ENCODE assay signal across 22 cellular contexts in the genomic region with DNA sequence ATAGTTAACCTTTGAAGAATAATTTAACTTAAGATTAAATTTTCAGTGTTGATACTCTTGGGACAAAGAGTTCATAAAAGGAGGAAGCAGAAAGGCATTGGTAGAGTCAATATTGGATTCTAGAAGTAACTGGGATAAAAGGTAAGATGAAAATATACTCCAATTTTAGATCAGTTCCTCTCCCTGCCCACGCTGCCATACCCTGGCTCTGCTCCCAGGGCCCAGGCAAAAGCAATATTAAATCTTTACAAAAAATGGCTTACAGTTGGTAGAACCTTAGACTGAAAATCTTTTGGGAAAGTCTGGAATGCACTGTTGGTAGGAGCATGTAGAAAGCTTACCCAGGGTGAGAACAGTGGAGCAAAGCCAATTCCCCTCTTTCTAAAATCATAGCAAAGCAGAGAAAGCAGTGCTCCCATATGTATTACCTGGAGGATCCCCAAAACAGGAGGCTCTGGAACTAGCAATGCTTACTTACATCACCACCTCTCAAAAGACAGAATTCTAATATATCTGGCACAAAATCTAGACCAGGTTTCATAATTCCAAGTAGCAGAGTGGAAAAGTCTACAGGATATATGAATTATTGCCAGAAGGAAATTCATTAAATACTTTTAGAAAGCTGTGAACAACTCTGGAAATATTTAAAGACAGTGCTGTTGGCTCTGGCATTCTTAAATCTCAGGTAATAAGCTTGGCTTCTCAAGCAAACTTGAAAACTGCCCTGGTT. TPM values are rescaled to one million over a fixed set of nuclear protein-coding genes. Genes with fewer than 3 reads are reported as not detected.
DNase-seq lines count a peak whose midpoint lies in the region; ATAC-seq and TF ChIP-seq lines count a peak whose summit lies in the region.
"Had no signal": no experiment of that assay in that cellular context is flagged by ENCODE, and none has a peak within 500 bp of the region (broad histone marks: within the 10 kb centered on the region; RNA-seq: fewer than 3 reads in every experiment).

No MANE protein-coding gene starts in this region.

- H2AFZ ChIP-seq in neuronal stem cell (ENCODE audit: low read length), result no peak overlapping the region

- H3K4me3 ChIP-seq in heart right ventricle (no peak overlapping the region), neuronal stem cell (ENCODE audit: low read length in 2 of 2) (no peak overlapping the region)
- H3K4me3 ChIP-seq: psoas muscle, testis had no signal

- no peak overlapping the region for H3K4ac ChIP-seq in neuronal stem cell (ENCODE audit: low read length)

- intact Hi-C loops in heart right ventricle (cut with DNase I) (no loop called here), Right ventricle myocardium superior (cut with DNase I) (no loop called here)

- TF ChIP-seq CTCF in heart right ventricle (IDR thresholded peaks at IDR 0.05), result no peak

- H2AK5ac ChIP-seq in neuronal stem cell (ENCODE audit: low read depth, low read length), result no peak overlapping the region

- H2BK5ac ChIP-seq in neuronal stem cell (ENCODE audit: low read length), result no peak overlapping the region

- H2BK15ac ChIP-seq in neuronal stem cell (ENCODE audit: low read length), result no peak overlapping the region

- peak in 1 of 8 donors; percentile 54 for ATAC-seq in heart right ventricle
- ATAC-seq in Right ventricle myocardium superior (ENCODE audit: poor library complexity), result no peak
- ATAC-seq: activated CD4-positive, alpha-beta T cell treated with anti-CD3 and anti-CD28 coated beads for 36 hours; activated naive CD8-positive, alpha-beta T cell treated with anti-CD3 and anti-CD28 coated beads, Interleukin-2, amount 50 U/mL, for 24 hours; PC-3; psoas muscle had no signal

- H3K14ac ChIP-seq in neuronal stem cell (ENCODE audit: low read length), result no peak overlapping the region

- no peak overlapping the region for H2BK120ac ChIP-seq in neuronal stem cell (ENCODE audit: low read depth, low read length)

- H3K27ac ChIP-seq in heart right ventricle, result peak overlapping the region in 6 of 10 donors; percentile 1 to 58 (median 25)
- H3K27ac ChIP-seq in neuronal stem cell (replicated peaks; ENCODE audit: low read length), result no peak overlapping the region
- H3K27ac ChIP-seq: neutrophil, psoas muscle, testis had no signal

- H3K18ac ChIP-seq in neuronal stem cell (ENCODE audit: low read length), result no peak overlapping the region

- no peaks in the 10 kb centered on the region for H3K79me1 ChIP-seq in neuronal stem cell (ENCODE audit: low read depth, low read length)

- no peak overlapping the region for H2BK12ac ChIP-seq in neuronal stem cell (ENCODE audit: low read length)

- WGBS in heart right ventricle, 2 donors, result 36 to 63% methylated on average over 1 of the region's 1 CpG
- no CpG with 5 or more reads among the region's 1 CpG for WGBS in neuronal stem cell (ENCODE audit: extremely low coverage in 2 of 2, insufficient read length in 2 of 2, insufficient replicate concordance in 1 of 2), 2 donors

- DNase-seq in heart right ventricle (no peak), Right ventricle myocardium superior (no peak), cerebellar cortex (ENCODE audit: low spot score) (peak; percentile 64), inferior parietal cortex (ENCODE audit: extremely low spot score) (peak; percentile 37), superior temporal gyrus (ENCODE audit: extremely low spot score) (peak; percentile 50), neuronal stem cell (ENCODE audit: low spot score) (no peak), globus pallidus (ENCODE audit: low spot score) (no peak), NCI-H146 (lab: John Stamatoyannopoulos, UW) (no peak)
- DNase-seq: activated CD4-positive, alpha-beta T cell treated with anti-CD3 and anti-CD28 coated beads for 36 hours; activated gamma-delta T cell; activated naive CD8-positive, alpha-beta T cell treated with anti-CD3 and anti-CD28 coated beads, Interleukin-2, amount 50 U/mL, for 24 hours; activated T-cell treated with anti-CD3 and anti-CD28 coated beads, Interleukin-2, amount 50 U/mL, for 1 hour; CD8-positive, alpha-beta memory T cell; NCI-H1092; NCI-H187 treated with DMSO at 0.1 percent for 48 hours; NCI-H524 treated with DMSO at 0.1 percent for 48 hours; PC-3; psoas muscle; stimulated activated naive CD4-positive, alpha-beta T cell treated with Interleukin-2 at 50 U/mL for 16 hours; testis had no signal

- H3K9ac ChIP-seq in neuronal stem cell (ENCODE audit: low read depth, low read length, poor library complexity), result no peak overlapping the region

- H3K4me1 ChIP-seq in heart right ventricle (peaks cover 2 to 66% (median 37%) of the 10 kb centered on the region in 9 donors), neuronal stem cell (ENCODE audit: control insufficient read depth in 2 of 2, insufficient read depth in 1 of 2, low read depth in 1 of 2, low read length in 2 of 2) (peaks cover 0 to 4% of the 10 kb centered on the region in 2 donors)
- H3K4me1 ChIP-seq: testis had no signal

- no peak overlapping the region for H4K8ac ChIP-seq in neuronal stem cell (ENCODE audit: low read depth, low read length)

- H4K91ac ChIP-seq in neuronal stem cell (ENCODE audit: low read depth, low read length, poor library complexity), result no peak overlapping the region

- H3K27me3 ChIP-seq in heart right ventricle (no peaks in the 10 kb centered on the region), neuronal stem cell (ENCODE audit: control insufficient read depth in 3 of 3, insufficient read depth in 3 of 3, low read depth in 1 of 3, low read length in 3 of 3) (no peaks in the 10 kb centered on the region)
- H3K27me3 ChIP-seq: neutrophil, testis had no signal

- H3K23ac ChIP-seq in neuronal stem cell (ENCODE audit: low read depth, low read length, poor library complexity), result no peak overlapping the region

- H3K36me3 ChIP-seq in heart right ventricle (peaks cover 0 to 21% (median 0%) of the 10 kb centered on the region in 9 donors), neuronal stem cell (replicated peaks in 1 of 2; ENCODE audit: control insufficient read depth in 2 of 2, insufficient read depth in 2 of 2, low read length in 2 of 2) (peaks cover 10 to 62% of the 10 kb centered on the region in 2 donors)

- H3K4me2 ChIP-seq in neuronal stem cell (ENCODE audit: insufficient read depth, low read length, poor library complexity, severe bottlenecking), result no peak overlapping the region

- peaks cover 0 to 18% (median 0%) of the 10 kb centered on the region in 11 donors for H3K9me3 ChIP-seq in heart right ventricle
- H3K9me3 ChIP-seq in neuronal stem cell (replicated peaks in 1 of 2; ENCODE audit: control insufficient read depth in 2 of 2, insufficient read depth in 1 of 2, low read depth in 1 of 2, low read length in 2 of 2), result peaks cover 13 to 47% of the 10 kb centered on the region in 2 donors
- H3K9me3 ChIP-seq: neutrophil, psoas muscle, testis had no signal

RNA-seq across cellular contexts. Expression of a gene that starts 24.5 kb away (rescaled TPM):
- total RNA-seq in heart right ventricle (10 to 100 TPM; 57.9 to 84.3 (median 78.3) TPM), Right ventricle myocardium superior (62.1 TPM)
- 10 to 100 TPM; 26.0 to 28.0 TPM for polyA plus RNA-seq in heart right ventricle
- polyA plus RNA-seq in neuronal stem cell (2013, experiment 1 of 2), result 28.2 TPM
- polyA plus RNA-seq in neuronal stem cell (2013, experiment 2 of 2), result 29.4 TPM

RNA-seq across cellular contexts. Expression of a gene that starts 24.9 kb away (rescaled TPM):
- total RNA-seq in heart right ventricle (10 to 100 TPM; 20.3 to 51.7 (median 34.5) TPM), Right ventricle myocardium superior (20.3 TPM)
- 10 to 100 TPM; 15.3 to 15.8 TPM for polyA plus RNA-seq in heart right ventricle
- polyA plus RNA-seq in neuronal stem cell (2013, experiment 1 of 2), result 9.2 TPM
- 9.4 TPM for polyA plus RNA-seq in neuronal stem cell (2013, experiment 2 of 2)

RNA-seq across cellular contexts. Expression of a gene that starts 40.5 kb away (rescaled TPM):
- under 1 TPM in 7 of 10 donors, not detected in 3; 0.18 to 0.56 (median 0.40) TPM for total RNA-seq in heart right ventricle
- 1 to 10 TPM in 1 of 2 donors, under 1 TPM in 1; 0.22 to 1.4 TPM for polyA plus RNA-seq in heart right ventricle
- 0.27 TPM for total RNA-seq in Right ventricle myocardium superior
- 0.25 TPM for polyA plus RNA-seq in neuronal stem cell (2013, experiment 1 of 2)
- polyA plus RNA-seq in neuronal stem cell (2013, experiment 2 of 2), result 0.24 TPM
- total RNA-seq: myocyte, psoas muscle had no signal

Comparison
In these comparisons a context has a peak if more than half of its experiments do, and no peak if none do; other contexts are left out.
1. DNase-seq: peak in cerebellar cortex (single experiment), inferior parietal cortex (single experiment) and superior temporal gyrus (single experiment); none in heart right ventricle (0 of 2), Right ventricle myocardium superior (single experiment), neuronal stem cell (single experiment), globus pallidus (single experiment) and NCI-H146 (single experiment).